In the genomic region with DNA sequence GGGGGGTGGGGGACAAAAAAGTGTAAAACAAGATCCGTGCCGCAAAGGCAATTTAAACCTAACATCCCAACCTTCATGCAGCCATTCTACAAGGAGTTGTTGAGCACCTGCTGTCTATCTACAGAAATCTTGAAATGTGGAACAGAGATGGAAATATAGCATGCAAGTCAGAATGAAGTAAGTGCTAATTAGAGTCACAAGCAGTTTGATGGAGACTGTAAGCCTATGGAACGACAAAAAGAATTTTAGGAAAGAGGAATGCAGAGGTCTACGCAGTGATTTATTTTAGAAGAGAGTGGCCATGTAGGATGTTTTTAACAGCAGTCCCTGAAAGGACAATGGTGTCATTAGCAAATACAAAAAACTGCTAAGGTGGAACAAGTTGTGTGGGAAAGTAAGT, we compare ENCODE assay signal across 8 cellular contexts. TPM values are rescaled to one million over a fixed set of nuclear protein-coding genes. Genes with fewer than 3 reads are reported as not detected.
DNase-seq lines count a peak whose midpoint lies in the region; TF ChIP-seq lines count a peak whose summit lies in the region.

No MANE protein-coding gene starts in this region.

- peak overlapping the region; percentile 64 for H3K27ac ChIP-seq in C4-2B
- peak overlapping the region; percentile 60 to 74 for H3K27ac ChIP-seq in coronary artery

- H3K4me3 Mint-ChIP-seq in nephron, result peak overlapping the region; percentile 91 to 95 (median 93)

- H3K4me3 ChIP-seq in Jurkat, Clone E6-1 (ENCODE audit: low read length), result peak overlapping the region; percentile 74
- peak overlapping the region; percentile 98 for H3K4me3 ChIP-seq in coronary artery

- no peaks in the 10 kb centered on the region for H3K9me3 Mint-ChIP-seq in nephron

- peaks cover 34% of the 10 kb centered on the region for H3K4me1 Mint-ChIP-seq in nephron

- H3K36me3 Mint-ChIP-seq in nephron (ENCODE audit: low read depth), result no peaks in the 10 kb centered on the region

- TF ChIP-seq CTCF in C4-2B (conservative IDR thresholded peaks at IDR 0.05) (no peak), coronary artery (IDR thresholded peaks at IDR 0.05) (no peak), nephron (IDR thresholded peaks at IDR 0.05; ENCODE audit: unreplicated experiment in 3 of 3) (no peak)

- DNase-seq in Jurkat, Clone E6-1 (ENCODE audit: low read depth, low spot score), result no peak
- DNase-seq in coronary artery (ENCODE audit: low spot score) (no peak), 8988T (no peak), iPS-NIHi7 (ENCODE audit: extremely low spot score) (no peak), ureter (ENCODE audit: low spot score) (no peak), HUDEP-2 (lab: John Stamatoyannopoulos, UW; ENCODE audit: unreplicated experiment in 76 of 76) (no peak)

- H3K27me3 Mint-ChIP-seq in nephron (ENCODE audit: low read depth), result no peaks in the 10 kb centered on the region

- H3K27ac Mint-ChIP-seq in nephron, result peak overlapping the region; percentile 90 to 97 (median 94)

RNA-seq across cellular contexts. Expression of a gene that starts 0.8 kb away (rescaled TPM):
- polyA plus RNA-seq in Jurkat, Clone E6-1 (2012; ENCODE audit: insufficient read depth, insufficient read length), result 2.4 TPM
- total RNA-seq in ureter, result 21.1 TPM
